Comparison of ENCODE assay signal across 8 cellular contexts in genomic region chr3:112519424-112520001, GRCh38. TPM values are rescaled to one million over a fixed set of nuclear protein-coding genes. Genes with fewer than 3 reads are reported as not detected.
DNase-seq lines count a peak whose midpoint lies in the region; ATAC-seq, FAIRE-seq and TF ChIP-seq lines count a peak whose summit lies in the region.

No MANE protein-coding gene starts in this region.

- H3K4me1 ChIP-seq in H1 (replicated peaks in 1 of 4; ENCODE audit: control insufficient read depth in 3 of 4, insufficient read depth in 4 of 4, low read length in 3 of 4), result no peaks in the 10 kb centered on the region
- no peaks in the 10 kb centered on the region for H3K4me1 ChIP-seq in mesenchymal stem cell (ENCODE audit: control insufficient read depth, insufficient read depth, low read depth, low read length)

- H2BK20ac ChIP-seq in H1 (ENCODE audit: low read length), result no peak overlapping the region

- no peak for FAIRE-seq in H1 (lab: Jason Lieb, UNC)

- H2BK15ac ChIP-seq in H1 (ENCODE audit: low read length) (no peak overlapping the region), mesenchymal stem cell (ENCODE audit: low read depth, poor library complexity, severe bottlenecking) (no peak overlapping the region)

- H3K14ac ChIP-seq in H1 (ENCODE audit: insufficient read length), result no peak overlapping the region
- no peak overlapping the region for H3K14ac ChIP-seq in mesenchymal stem cell (ENCODE audit: low read length in 2 of 2)

- no peaks in the 10 kb centered on the region for H3K27me3 ChIP-seq in H1 (replicated peaks in 1 of 4; ENCODE audit: control insufficient read depth in 3 of 4, extremely low read depth in 1 of 4, insufficient read depth in 3 of 4, low read length in 3 of 4)
- no peaks in the 10 kb centered on the region for H3K27me3 ChIP-seq in mesenchymal stem cell (ENCODE audit: control insufficient read depth in 1 of 2, insufficient read depth in 1 of 2, low read length in 2 of 2)

- H3K56ac ChIP-seq in H1 (replicated peaks; ENCODE audit: insufficient read length, low read depth, low read length), result no peak overlapping the region

- H3K4ac ChIP-seq in H1 (replicated peaks; ENCODE audit: insufficient read length, low read depth, low read length), result no peak overlapping the region
- no peak overlapping the region for H3K4ac ChIP-seq in mesenchymal stem cell (ENCODE audit: low read depth in 1 of 2, low read length in 2 of 2)

- H3K4me3 ChIP-seq in H1 (ENCODE audit: extremely low read depth in 1 of 4, insufficient read depth in 2 of 4, low read depth in 3 of 4, low read length in 4 of 4), result no peak overlapping the region
- no peak overlapping the region for H3K4me3 ChIP-seq in mesenchymal stem cell (ENCODE audit: insufficient read depth in 1 of 2, low read depth in 1 of 2, low read length in 2 of 2)

- H3K27ac ChIP-seq in H1 (ENCODE audit: low read depth, low read length) (no peak overlapping the region), mesenchymal stem cell (ENCODE audit: low read length, poor library complexity, severe bottlenecking) (no peak overlapping the region)

- no peak overlapping the region for H2AFZ ChIP-seq in H1 (ENCODE audit: low read length)
- H2AFZ ChIP-seq in mesenchymal stem cell (ENCODE audit: low read depth, low read length), result no peak overlapping the region

- no peak overlapping the region for H2AK5ac ChIP-seq in H1 (ENCODE audit: low read depth, low read length)
- H2AK5ac ChIP-seq in mesenchymal stem cell (ENCODE audit: low read length, severe bottlenecking), result no peak overlapping the region

- peak overlapping the region; percentile 49 for H4K5ac ChIP-seq in H1 (ENCODE audit: insufficient read length, low read depth, low read length)

- TF ChIP-seq CTCF in H1 (IDR thresholded peaks at IDR 0.05; ENCODE audit: control extremely low read depth in 1 of 3, insufficient read depth in 1 of 3, low read depth in 1 of 3, low read length in 3 of 3), result peak in 2 of 3 experiments; percentile 63 to 70; a peak in 2 of 4 replicates

- no peaks in the 10 kb centered on the region for H3K79me2 ChIP-seq in H1 (ENCODE audit: control insufficient read depth in 1 of 2, insufficient read depth in 2 of 2, low read length in 2 of 2)

- H3K9ac ChIP-seq in H1 (replicated peaks in 1 of 4; ENCODE audit: extremely low read depth in 1 of 4, low read depth in 3 of 4, low read length in 3 of 4) (no peak overlapping the region), mesenchymal stem cell (ENCODE audit: low read length) (peak overlapping the region; percentile 30)

- H4K91ac ChIP-seq in H1 (replicated peaks; ENCODE audit: insufficient read length, low read length) (no peak overlapping the region), mesenchymal stem cell (ENCODE audit: low read length) (no peak overlapping the region)

- CTCF ChIA-PET in H1 (lab: Charles Lee; ENCODE audit: partially characterized antibody), result interaction anchor here (0.7 to 4.7 kb wide), 27 partner anchors 11 to 408 kb away, joined by 3 to 33 read pairs (median 4); partner anchors contain the start of gene SLC9C1

- H3K18ac ChIP-seq in H1 (ENCODE audit: extremely low read depth, low read length), result no peak overlapping the region
- no peak overlapping the region for H3K18ac ChIP-seq in mesenchymal stem cell (ENCODE audit: low read depth in 1 of 2, low read length in 2 of 2)

- 0 out of 4 replicates have a peak, but pooled peaks cover 0 to 1% of the 10 kb centered on the region in 2 experiments for H3K9me3 ChIP-seq in H1 (ENCODE audit: insufficient read depth in 2 of 2, low read depth in 1 of 2, low read length in 1 of 2)
- no peaks in the 10 kb centered on the region for H3K9me3 ChIP-seq in mesenchymal stem cell (ENCODE audit: control insufficient read depth, low read length)

- DNase-seq in stimulated activated CD4-positive, alpha-beta T cell treated with anti-CD3 and anti-CD28 coated beads, Interleukin-2, amount 100 ng/mL, for 4 hours (ENCODE audit: low read depth), result peak; percentile 31
- DNase-seq in stimulated activated CD4-positive, alpha-beta T cell treated with anti-CD3 and anti-CD28 coated beads, Interleukin-2, amount 100 ng/mL, for 24 hours, result no peak
- DNase-seq in NCI-H128 (lab: John Stamatoyannopoulos, UW; ENCODE audit: unreplicated experiment), result peak; percentile 20
- DNase-seq in H1 (ENCODE audit: low read depth in 1 of 2, low spot score in 2 of 2), result no peak
- DNase-seq in mesenchymal stem cell, result peak; percentile 73

- TF ChIP-seq RAD21 in H1 (IDR thresholded peaks at IDR 0.05 in 1 of 2, conservative IDR thresholded peaks at IDR 0.05 in 1 of 2; ENCODE audit: low read depth in 2 of 2, low read length in 2 of 2), result peak; percentile 88 to 89

- 87% methylated on average over 2 of the region's 2 CpGs; no CpG with 5 or more reads in 1 of the 2 experiments for WGBS in H1 (ENCODE audit: extremely low coverage in 1 of 2, insufficient coverage in 1 of 2, insufficient read length in 1 of 2, insufficient replicate concordance in 2 of 2, low coverage in 1 of 2, low lambda C conversion rate in 2 of 2, missing lambda C conversion rate in 1 of 2), 2 experiments
- WGBS in mesenchymal stem cell, result 100% methylated on average over 1 of the region's 2 CpGs

- POLR2A ChIA-PET in H1 (lab: Charles Lee; ENCODE audit: partially characterized antibody), result no interaction called here

- TF ChIP-seq POLR2A in H1 (IDR thresholded peaks at IDR 0.05; ENCODE audit: control extremely low read depth in 1 of 2, low read depth in 2 of 2, low read length in 2 of 2), result no peak

- H4K8ac ChIP-seq in H1 (ENCODE audit: extremely low read depth, insufficient read depth, low read length), result no peak overlapping the region
- no peak overlapping the region for H4K8ac ChIP-seq in mesenchymal stem cell (ENCODE audit: low read length)

- H3K79me1 ChIP-seq in H1 (ENCODE audit: low read depth, low read length) (no peaks in the 10 kb centered on the region), mesenchymal stem cell (replicated peaks; ENCODE audit: low read length, poor library complexity, severe bottlenecking) (no peaks in the 10 kb centered on the region)

- H2BK12ac ChIP-seq in H1 (ENCODE audit: low read depth, low read length) (no peak overlapping the region), mesenchymal stem cell (ENCODE audit: low read length in 2 of 2) (no peak overlapping the region)

- no peaks in the 10 kb centered on the region for H3K36me3 ChIP-seq in H1 (ENCODE audit: control insufficient read depth in 2 of 4, insufficient read depth in 4 of 4, low read length in 3 of 4)
- peaks cover 0 to 1% of the 10 kb centered on the region in 2 experiments for H3K36me3 ChIP-seq in mesenchymal stem cell (ENCODE audit: control insufficient read depth in 1 of 2, insufficient read depth in 2 of 2, low read depth in 1 of 2, low read length in 2 of 2)

- H2BK120ac ChIP-seq in H1 (replicated peaks; ENCODE audit: low read depth, low read length), result no peak overlapping the region
- no peak overlapping the region for H2BK120ac ChIP-seq in mesenchymal stem cell (ENCODE audit: low read depth, low read length)

- H3K4me2 ChIP-seq in H1 (ENCODE audit: insufficient read depth in 1 of 2, low read depth in 2 of 2, low read length in 2 of 2) (no peak overlapping the region), mesenchymal stem cell (ENCODE audit: low read length, poor library complexity, severe bottlenecking) (no peak overlapping the region)

- no peak overlapping the region for H2BK5ac ChIP-seq in H1 (ENCODE audit: low read depth, low read length)
- no peak overlapping the region for H2BK5ac ChIP-seq in mesenchymal stem cell (ENCODE audit: low read depth, low read length, poor library complexity, severe bottlenecking)

- no peaks in the 10 kb centered on the region for H4K20me1 ChIP-seq in H1 (replicated peaks in 1 of 2; ENCODE audit: control insufficient read depth in 1 of 2, insufficient read depth in 2 of 2, low read length in 2 of 2)

- ATAC-seq in HG02759 (IDR thresholded peaks at IDR 0.05; ENCODE audit: unreplicated experiment) (peak; percentile 46), SK-N-SH treated with all-trans-retinoic acid at 6 μM for 48 hours (peak; percentile 98), HG02588 (IDR thresholded peaks at IDR 0.05; ENCODE audit: unreplicated experiment) (no peak)

- no peak for TF ChIP-seq EP300 in H1 (IDR thresholded peaks at IDR 0.05; ENCODE audit: borderline replicate concordance in 1 of 2, low read depth in 2 of 2, low read length in 2 of 2)

- H3K23ac ChIP-seq in H1 (ENCODE audit: insufficient read length) (no peak overlapping the region), mesenchymal stem cell (ENCODE audit: low read length in 2 of 2) (no peak overlapping the region)

- H3K23me2 ChIP-seq in H1 (ENCODE audit: low read depth, low read length), result no peaks in the 10 kb centered on the region

RNA-seq across cellular contexts. Expression of gene BTLA, which starts 20.2 kb away (rescaled TPM):
- not detected in 2 replicates for total RNA-seq in H1 (2021; fragmentation: NEBNext Ultra II Directional; extraction: Animal tissue kit (Norgen Biotek cat#: 25700))
- not detected in 2 replicates for polyA plus RNA-seq in H1 (2011; rRNA removed)
- polyA plus RNA-seq in H1 (2011; cell fraction: cytosol; rRNA removed), result not detected
- not detected for polyA plus RNA-seq in H1 (2011; cell fraction: nucleus; rRNA removed)
- polyA plus RNA-seq in H1 (2012, experiment 1 of 2), result not detected in 4 replicates
- not detected for polyA plus RNA-seq in H1 (2012, experiment 2 of 2)
- polyA plus RNA-seq in H1 (2013, experiment 1 of 2), result not detected
- polyA plus RNA-seq in H1 (2013, experiment 2 of 2), result not detected
- not detected in 2 replicates for polyA minus RNA-seq in H1 (2011; rRNA and poly(A)+ RNA removed)
- polyA minus RNA-seq in H1 (2011; cell fraction: cytosol; rRNA and poly(A)+ RNA removed), result not detected
- polyA minus RNA-seq in H1 (2011; cell fraction: nucleus; rRNA and poly(A)+ RNA removed), result not detected
- not detected for polyA plus RNA-seq in mesenchymal stem cell (2013, experiment 1 of 2)
- not detected for polyA plus RNA-seq in mesenchymal stem cell (2013, experiment 2 of 2)

RNA-seq across cellular contexts. Expression of gene ATG3, which starts 42.2 kb away (rescaled TPM):
- total RNA-seq in H1 (2021; fragmentation: NEBNext Ultra II Directional; extraction: Animal tissue kit (Norgen Biotek cat#: 25700)), result 54.9 and 55.3 TPM in 2 replicates
- 27.3 and 27.6 TPM in 2 replicates for polyA plus RNA-seq in H1 (2011; rRNA removed)
- 41.3 TPM for polyA plus RNA-seq in H1 (2011; cell fraction: cytosol; rRNA removed)
- polyA plus RNA-seq in H1 (2011; cell fraction: nucleus; rRNA removed), result 20.5 TPM
- polyA plus RNA-seq in H1 (2012, experiment 1 of 2), result 37.1 to 44.2 TPM (median 41.7 TPM) in 4 replicates
- 11.4 TPM for polyA plus RNA-seq in H1 (2012, experiment 2 of 2)
- 36.7 TPM for polyA plus RNA-seq in H1 (2013, experiment 1 of 2)
- polyA plus RNA-seq in H1 (2013, experiment 2 of 2), result 35.4 TPM
- 15.0 and 15.8 TPM in 2 replicates for polyA minus RNA-seq in H1 (2011; rRNA and poly(A)+ RNA removed)
- 33.8 TPM for polyA minus RNA-seq in H1 (2011; cell fraction: cytosol; rRNA and poly(A)+ RNA removed)
- 25.9 TPM for polyA minus RNA-seq in H1 (2011; cell fraction: nucleus; rRNA and poly(A)+ RNA removed)
- polyA plus RNA-seq in mesenchymal stem cell (2013, experiment 1 of 2), result 51.1 TPM
- 54.1 TPM for polyA plus RNA-seq in mesenchymal stem cell (2013, experiment 2 of 2)

RNA-seq across cellular contexts. Expression of gene SLC35A5, which starts 42.3 kb away (rescaled TPM):
- total RNA-seq in H1 (2021; fragmentation: NEBNext Ultra II Directional; extraction: Animal tissue kit (Norgen Biotek cat#: 25700)), result 30.5 and 36.5 TPM in 2 replicates
- polyA plus RNA-seq in H1 (2011; rRNA removed), result 21.8 and 38.6 TPM in 2 replicates
- 29.0 TPM for polyA plus RNA-seq in H1 (2011; cell fraction: cytosol; rRNA removed)
- 8.3 TPM for polyA plus RNA-seq in H1 (2011; cell fraction: nucleus; rRNA removed)
- polyA plus RNA-seq in H1 (2012, experiment 1 of 2), result 14.5 to 25.2 TPM (median 18.4 TPM) in 4 replicates
- 1.5 TPM for polyA plus RNA-seq in H1 (2012, experiment 2 of 2)
- 28.7 TPM for polyA plus RNA-seq in H1 (2013, experiment 1 of 2)
- polyA plus RNA-seq in H1 (2013, experiment 2 of 2), result 34.7 TPM
- polyA minus RNA-seq in H1 (2011; rRNA and poly(A)+ RNA removed), result 53.1 and 54.8 TPM in 2 replicates
- polyA minus RNA-seq in H1 (2011; cell fraction: cytosol; rRNA and poly(A)+ RNA removed), result 24.4 TPM
- 26.4 TPM for polyA minus RNA-seq in H1 (2011; cell fraction: nucleus; rRNA and poly(A)+ RNA removed)
- 22.8 TPM for polyA plus RNA-seq in mesenchymal stem cell (2013, experiment 1 of 2)
- 25.0 TPM for polyA plus RNA-seq in mesenchymal stem cell (2013, experiment 2 of 2)

Comparison
In these comparisons a context has a peak if more than half of its experiments do, and no peak if none do; other contexts are left out.
1. DNase-seq: peak in stimulated activated CD4-positive, alpha-beta T cell treated with anti-CD3 and anti-CD28 coated beads, Interleukin-2, amount 100 ng/mL, for 4 hours (single experiment), NCI-H128 (single experiment) and mesenchymal stem cell (single experiment); none in stimulated activated CD4-positive, alpha-beta T cell treated with anti-CD3 and anti-CD28 coated beads, Interleukin-2, amount 100 ng/mL, for 24 hours (0 of 2) and H1 (0 of 2).